ENCODE assay signal across 20 cellular contexts in the genomic region with DNA sequence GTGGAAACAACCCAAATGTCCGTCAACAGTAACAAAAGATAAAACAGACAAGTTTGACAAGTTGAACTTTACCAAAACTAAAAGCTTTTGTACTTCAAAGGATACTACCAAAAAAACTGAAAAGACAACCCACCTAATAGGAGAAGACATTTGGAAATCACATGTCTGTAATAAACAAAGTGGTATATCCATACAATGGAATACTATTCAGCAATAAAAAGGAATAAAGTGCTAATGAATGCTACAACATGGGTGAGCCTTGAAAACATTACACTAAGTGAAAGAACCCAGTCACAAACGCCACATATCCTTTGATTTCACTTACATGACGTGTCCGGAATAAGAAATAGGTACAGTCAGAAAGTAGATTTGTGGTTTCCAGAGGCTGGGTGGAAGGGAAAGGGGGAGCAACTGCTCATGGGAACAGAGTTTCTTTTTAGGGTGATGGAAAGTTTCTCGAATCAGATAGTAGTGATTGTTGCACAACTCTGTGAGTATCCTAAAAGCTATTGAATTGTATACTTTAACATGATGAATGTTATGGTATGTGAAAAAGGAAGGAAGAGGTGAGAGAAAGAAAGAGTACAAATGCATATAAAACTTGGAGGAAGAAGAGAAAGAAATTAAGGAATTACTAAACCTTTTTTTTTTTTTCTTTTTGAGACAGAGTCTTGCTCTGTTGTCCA.
DNase-seq lines count a peak whose midpoint lies in the region; ATAC-seq and TF ChIP-seq lines count a peak whose summit lies in the region.
"Had no signal": no experiment of that assay in that cellular context is flagged by ENCODE, and none has a peak within 500 bp of the region (broad histone marks: within the 10 kb centered on the region; RNA-seq: fewer than 3 reads in every experiment).

No MANE protein-coding gene starts in this region.

- peaks cover 10 to 36% of the 10 kb centered on the region in 2 donors for H3K4me1 ChIP-seq in ascending aorta
- H3K4me1 ChIP-seq in CD8-positive, alpha-beta memory T cell (ENCODE audit: insufficient read depth, low read length): peaks cover 14% of the 10 kb centered on the region
- H3K4me1 ChIP-seq: Peyer's patch had no signal

- H3K27me3 ChIP-seq in ascending aorta: no peaks in the 10 kb centered on the region
- H3K27me3 ChIP-seq in CD8-positive, alpha-beta memory T cell (ENCODE audit: insufficient read depth, low read length, poor library complexity, severe bottlenecking): no peaks in the 10 kb centered on the region
- H3K27me3 ChIP-seq: BLaER1, Peyer's patch had no signal

- ATAC-seq in HG03520 (IDR thresholded peaks at IDR 0.05; ENCODE audit: unreplicated experiment) (no peak), GM21447 (IDR thresholded peaks at IDR 0.05; ENCODE audit: unreplicated experiment) (no peak)

- peaks cover 4% of the 10 kb centered on the region for H3K27me3 Mint-ChIP-seq in activated CD4-positive, alpha-beta memory T cell treated with anti-CD3 and anti-CD28 coated beads for 36 hours
- H3K27me3 Mint-ChIP-seq in activated CD4-positive, alpha-beta memory T cell treated with anti-CD3 and anti-CD28 coated beads, Interleukin-2, amount 10 ng/mL, durations not matched to agents 7 days and 5 days: peaks cover 39% of the 10 kb centered on the region
- H3K27me3 Mint-ChIP-seq in CD8-positive, alpha-beta memory T cell: peaks cover 3 to 46% of the 10 kb centered on the region in 2 donors

- no peaks in the 10 kb centered on the region for H3K36me3 ChIP-seq in ascending aorta
- no peaks in the 10 kb centered on the region for H3K36me3 ChIP-seq in CD8-positive, alpha-beta memory T cell (ENCODE audit: insufficient read depth, low read length)
- H3K36me3 ChIP-seq: BLaER1, Peyer's patch had no signal

- peak; percentile 13 for DNase-seq in activated CD4-positive, alpha-beta memory T cell treated with anti-CD3 and anti-CD28 coated beads for 36 hours
- no peak for DNase-seq in activated CD4-positive, alpha-beta memory T cell treated with anti-CD3 and anti-CD28 coated beads, Interleukin-2, amount 10 ng/mL, durations not matched to agents 7 days and 5 days
- no peak for DNase-seq in ascending aorta (ENCODE audit: low spot score in 2 of 2)
- no peak for DNase-seq in CD8-positive, alpha-beta memory T cell
- DNase-seq: CD4-positive, CD25-positive, alpha-beta regulatory T cell; DMS53; GM23248; H7; MM.1S; NCI-H2029; NCI-H2227 treated with DMSO at 0.1 percent for 48 hours; NCI-H526 treated with DMSO at 0.1 percent for 48 hours; Peyer's patch; SIG-M5 had no signal

- CTCF ChIA-PET in activated CD4-positive, alpha-beta memory T cell treated with anti-CD3 and anti-CD28 coated beads for 36 hours (lab: Charles Lee): interaction anchor here (0.6 to 3.9 kb wide), 6 partner anchors 42 to 364 kb away, joined by 3 to 33 read pairs (median 4); no protein-coding TSS in a partner anchor
- CTCF ChIA-PET in activated CD4-positive, alpha-beta memory T cell treated with anti-CD3 and anti-CD28 coated beads, Interleukin-2, amount 10 ng/mL, durations not matched to agents 7 days and 5 days (lab: Charles Lee): interaction anchor here (1.1 to 3.9 kb wide), 3 partner anchors 75 to 113 kb away, joined by 3 to 26 read pairs (median 4); no protein-coding TSS in a partner anchor
- CTCF ChIA-PET in CD8-positive, alpha-beta memory T cell (lab: Charles Lee): interaction anchor here (0.6 to 1.9 kb wide), 6 partner anchors 51 to 124 kb away, joined by 3 to 8 read pairs (median 4); a partner anchor contains a TSS

- no peak for TF ChIP-seq EP300 in Ishikawa (IDR thresholded peaks at IDR 0.05; ENCODE audit: borderline replicate concordance)

- H3K4me1 Mint-ChIP-seq in activated CD4-positive, alpha-beta memory T cell treated with anti-CD3 and anti-CD28 coated beads for 36 hours (ENCODE audit: low read depth): peaks cover 15% of the 10 kb centered on the region
- H3K4me1 Mint-ChIP-seq in activated CD4-positive, alpha-beta memory T cell treated with anti-CD3 and anti-CD28 coated beads, Interleukin-2, amount 10 ng/mL, durations not matched to agents 7 days and 5 days: peaks cover 37% of the 10 kb centered on the region
- peaks cover 12 to 15% (median 14%) of the 10 kb centered on the region in 3 donors for H3K4me1 Mint-ChIP-seq in CD8-positive, alpha-beta memory T cell

- H3K9me3 Mint-ChIP-seq in activated CD4-positive, alpha-beta memory T cell treated with anti-CD3 and anti-CD28 coated beads for 36 hours: no peaks in the 10 kb centered on the region
- H3K9me3 Mint-ChIP-seq in activated CD4-positive, alpha-beta memory T cell treated with anti-CD3 and anti-CD28 coated beads, Interleukin-2, amount 10 ng/mL, durations not matched to agents 7 days and 5 days: no peaks in the 10 kb centered on the region
- peaks cover 0 to 5% (median 0%) of the 10 kb centered on the region in 5 donors for H3K9me3 Mint-ChIP-seq in CD8-positive, alpha-beta memory T cell

- no peaks in the 10 kb centered on the region for H3K9me3 ChIP-seq in ascending aorta
- no peaks in the 10 kb centered on the region for H3K9me3 ChIP-seq in CD8-positive, alpha-beta memory T cell (ENCODE audit: low read length)
- H3K9me3 ChIP-seq: BLaER1, Peyer's patch had no signal

- no peak overlapping the region for H3K27ac Mint-ChIP-seq in activated CD4-positive, alpha-beta memory T cell treated with anti-CD3 and anti-CD28 coated beads for 36 hours
- no peak overlapping the region for H3K27ac Mint-ChIP-seq in activated CD4-positive, alpha-beta memory T cell treated with anti-CD3 and anti-CD28 coated beads, Interleukin-2, amount 10 ng/mL, durations not matched to agents 7 days and 5 days
- no peak overlapping the region for H3K27ac Mint-ChIP-seq in CD8-positive, alpha-beta memory T cell

- H3K4me3 ChIP-seq in ascending aorta: no peak overlapping the region
- no peak overlapping the region for H3K4me3 ChIP-seq in CD8-positive, alpha-beta memory T cell (ENCODE audit: low read length)
- H3K4me3 ChIP-seq: BLaER1, GM23248, Peyer's patch, SK-N-MC had no signal

- H3K36me3 Mint-ChIP-seq in activated CD4-positive, alpha-beta memory T cell treated with anti-CD3 and anti-CD28 coated beads for 36 hours: no peaks in the 10 kb centered on the region
- H3K36me3 Mint-ChIP-seq in activated CD4-positive, alpha-beta memory T cell treated with anti-CD3 and anti-CD28 coated beads, Interleukin-2, amount 10 ng/mL, durations not matched to agents 7 days and 5 days (ENCODE audit: low read depth): no peaks in the 10 kb centered on the region
- peaks cover 0 to 1% (median 0%) of the 10 kb centered on the region in 3 donors for H3K36me3 Mint-ChIP-seq in CD8-positive, alpha-beta memory T cell
- H3K36me3 Mint-ChIP-seq: CD4-positive, CD25-positive, alpha-beta regulatory T cell had no signal

- no peak for TF ChIP-seq RAD21 in Ishikawa (IDR thresholded peaks at IDR 0.05; ENCODE audit: low read depth)

- no peak overlapping the region for H3K4me3 Mint-ChIP-seq in activated CD4-positive, alpha-beta memory T cell treated with anti-CD3 and anti-CD28 coated beads for 36 hours
- no peak overlapping the region for H3K4me3 Mint-ChIP-seq in activated CD4-positive, alpha-beta memory T cell treated with anti-CD3 and anti-CD28 coated beads, Interleukin-2, amount 10 ng/mL, durations not matched to agents 7 days and 5 days
- no peak overlapping the region for H3K4me3 Mint-ChIP-seq in CD8-positive, alpha-beta memory T cell

- peak overlapping the region; percentile 95 to 96 for H3K27ac ChIP-seq in ascending aorta
- H3K27ac ChIP-seq in CD8-positive, alpha-beta memory T cell (ENCODE audit: low read depth, low read length): no peak overlapping the region
- H3K27ac ChIP-seq: BLaER1, KMS-11, Peyer's patch, SK-N-MC had no signal

- TF ChIP-seq CTCF in ascending aorta (IDR thresholded peaks at IDR 0.05): no peak

- intact Hi-C loops in activated CD4-positive, alpha-beta memory T cell treated with anti-CD3 and anti-CD28 coated beads for 36 hours (cut with micrococcal nuclease): loop anchor here (1.0 to 5.0 kb wide), 2 partner anchors 97 to 393 kb away; a partner anchor contains a TSS
- intact Hi-C loops in ascending aorta (cut with DNase I): loop anchor here (2.0 to 10.0 kb wide), 5 partner anchors 33 to 361 kb away; a partner anchor contains a TSS

- POLR2A ChIA-PET in activated CD4-positive, alpha-beta memory T cell treated with anti-CD3 and anti-CD28 coated beads for 36 hours (lab: Charles Lee): interaction anchor here (0.7 kb wide), 1 partner anchor 72 kb away, joined by 4 read pairs; no protein-coding TSS in a partner anchor
- POLR2A ChIA-PET in activated CD4-positive, alpha-beta memory T cell treated with anti-CD3 and anti-CD28 coated beads, Interleukin-2, amount 10 ng/mL, durations not matched to agents 7 days and 5 days (lab: Charles Lee): interaction anchor here (0.7 to 1.1 kb wide), 2 partner anchors 98 to 393 kb away, joined by 3 read pairs; no protein-coding TSS in a partner anchor
- POLR2A ChIA-PET in CD8-positive, alpha-beta memory T cell (lab: Charles Lee): no interaction called here

TF ChIP-seq in Ishikawa, 13 proteins besides CTCF, POLR2A, EP300 and RAD21 (continues in another document):
- 0 out of 2 replicates have a peak, but pooled peaks have one; percentile 11 for TF ChIP-seq CEBPB (IDR thresholded peaks at IDR 0.05)
- TF ChIP-seq CREB1 (IDR thresholded peaks at IDR 0.05; ENCODE audit: low read depth): no peak
- TF ChIP-seq, protein P1, sequence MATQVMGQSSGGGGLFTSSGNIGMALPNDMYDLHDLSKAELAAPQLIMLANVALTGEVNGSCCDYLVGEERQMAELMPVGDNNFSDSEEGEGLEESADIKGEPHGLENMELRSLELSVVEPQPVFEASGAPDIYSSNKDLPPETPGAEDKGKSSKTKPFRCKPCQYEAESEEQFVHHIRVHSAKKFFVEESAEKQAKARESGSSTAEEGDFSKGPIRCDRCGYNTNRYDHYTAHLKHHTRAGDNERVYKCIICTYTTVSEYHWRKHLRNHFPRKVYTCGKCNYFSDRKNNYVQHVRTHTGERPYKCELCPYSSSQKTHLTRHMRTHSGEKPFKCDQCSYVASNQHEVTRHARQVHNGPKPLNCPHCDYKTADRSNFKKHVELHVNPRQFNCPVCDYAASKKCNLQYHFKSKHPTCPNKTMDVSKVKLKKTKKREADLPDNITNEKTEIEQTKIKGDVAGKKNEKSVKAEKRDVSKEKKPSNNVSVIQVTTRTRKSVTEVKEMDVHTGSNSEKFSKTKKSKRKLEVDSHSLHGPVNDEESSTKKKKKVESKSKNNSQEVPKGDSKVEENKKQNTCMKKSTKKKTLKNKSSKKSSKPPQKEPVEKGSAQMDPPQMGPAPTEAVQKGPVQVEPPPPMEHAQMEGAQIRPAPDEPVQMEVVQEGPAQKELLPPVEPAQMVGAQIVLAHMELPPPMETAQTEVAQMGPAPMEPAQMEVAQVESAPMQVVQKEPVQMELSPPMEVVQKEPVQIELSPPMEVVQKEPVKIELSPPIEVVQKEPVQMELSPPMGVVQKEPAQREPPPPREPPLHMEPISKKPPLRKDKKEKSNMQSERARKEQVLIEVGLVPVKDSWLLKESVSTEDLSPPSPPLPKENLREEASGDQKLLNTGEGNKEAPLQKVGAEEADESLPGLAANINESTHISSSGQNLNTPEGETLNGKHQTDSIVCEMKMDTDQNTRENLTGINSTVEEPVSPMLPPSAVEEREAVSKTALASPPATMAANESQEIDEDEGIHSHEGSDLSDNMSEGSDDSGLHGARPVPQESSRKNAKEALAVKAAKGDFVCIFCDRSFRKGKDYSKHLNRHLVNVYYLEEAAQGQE (IDR thresholded peaks at IDR 0.05; ENCODE audit: low read depth): no peak
- no peak for TF ChIP-seq YY1 (IDR thresholded peaks at IDR 0.05; ENCODE audit: low read depth)
- no peak for TF ChIP-seq ZBTB7A (IDR thresholded peaks at IDR 0.05; ENCODE audit: low read depth)
